ENCODE assay signal across 12 cellular contexts in genomic region chr7:1040233-1040632, GRCh38. TPM values are rescaled to one million over a fixed set of nuclear protein-coding genes. Genes with fewer than 3 reads are reported as not detected.
"Had no signal": no experiment of that assay in that cellular context is flagged by ENCODE, and none has a peak within 500 bp of the region (broad histone marks: within the 10 kb centered on the region; RNA-seq: fewer than 3 reads in every experiment).

No MANE protein-coding gene starts in this region.

RNA-seq across cellular contexts. Expression of gene GPER1, which starts 47.7 kb away (rescaled TPM):
- total RNA-seq: activated naive CD4-positive, alpha-beta T cell treated with anti-CD3 and anti-CD28 coated beads, Interleukin-2, amount 50 U/mL, for 72 hours; T-helper 1 cell treated with Interleukin-12 subunit alpha and Interleukin-12 subunit beta and Interleukin-4 antibody, amounts not matched to agents 30 ng/mL and 1 ng/mL, for 36 hours had no signal

RNA-seq across cellular contexts. Expression of gene CYP2W1, which starts 57.3 kb away (rescaled TPM):
- total RNA-seq: activated CD4-positive, alpha-beta memory T cell treated with anti-CD3 and anti-CD28 coated beads, Interleukin-2, amount 10 ng/mL, durations not matched to agents 7 days and 5 days; activated CD4-positive, alpha-beta T cell treated with anti-CD3 and anti-CD28 coated beads, Interleukin-2, amount 10 ng/mL, durations not matched to agents 7 days and 5 days; activated naive CD4-positive, alpha-beta T cell treated with anti-CD3 and anti-CD28 coated beads, Interleukin-2, amount 50 U/mL, for 72 hours; activated naive CD8-positive, alpha-beta T cell treated with anti-CD3 and anti-CD28 coated beads, Interleukin-2, amount 10 ng/mL, durations not matched to agents 7 days and 5 days; activated T-cell treated with anti-CD3 and anti-CD28 coated beads, Interleukin-2, amount 50 U/mL, for 72 hours; body of pancreas; breast epithelium; dermis microvascular lymphatic vessel endothelial cell; endothelial cell of umbilical vein; frontal cortex; T-helper 1 cell treated with Interleukin-12 subunit alpha and Interleukin-12 subunit beta and Interleukin-4 antibody, amounts not matched to agents 30 ng/mL and 1 ng/mL, for 36 hours; WTC11 had no signal
- polyA plus RNA-seq: endothelial cell of umbilical vein had no signal
